Comparison of ENCODE assay signal across 5 cellular contexts in the genomic region with DNA sequence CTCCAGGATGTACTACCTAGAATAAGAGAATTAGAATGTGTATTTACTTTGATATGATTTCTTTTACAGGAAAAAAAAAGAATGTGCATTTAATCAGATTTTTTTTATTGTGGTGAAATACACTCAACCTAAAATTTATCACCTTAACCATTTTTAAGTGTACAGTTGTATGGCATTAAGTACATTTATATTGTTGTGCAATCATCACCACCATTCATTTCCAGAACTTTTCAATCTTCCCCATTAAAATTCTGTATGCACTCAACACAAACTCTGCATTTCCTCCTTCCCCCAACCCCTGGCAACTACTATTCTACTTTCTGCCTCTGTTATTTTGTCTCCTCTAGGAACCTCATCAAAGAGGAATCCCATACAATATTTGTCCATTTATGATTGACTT.
"Had no signal": no experiment of that assay in that cellular context is flagged by ENCODE, and none has a peak within 500 bp of the region (broad histone marks: within the 10 kb centered on the region; RNA-seq: fewer than 3 reads in every experiment).

No MANE protein-coding gene starts in this region.

- FAIRE-seq: HTR-8/SVneo had no signal

- H3K27ac ChIP-seq: HL-60, KMS-11 had no signal

- H3K9ac ChIP-seq: KMS-11 had no signal

- H3K4me2 ChIP-seq: KMS-11 had no signal

- DNase-seq: KBM-7, KG1 had no signal
